ENCODE assay signal across 20 cellular contexts in genomic region chr1:3645247-3645646, GRCh38. TPM values are rescaled to one million over a fixed set of nuclear protein-coding genes. Genes with fewer than 3 reads are reported as not detected.
DNase-seq lines count a peak whose midpoint lies in the region; ATAC-seq, FAIRE-seq and TF ChIP-seq lines count a peak whose summit lies in the region.
"Had no signal": no experiment of that assay in that cellular context is flagged by ENCODE, and none has a peak within 500 bp of the region (broad histone marks: within the 10 kb centered on the region; RNA-seq: fewer than 3 reads in every experiment).

No MANE protein-coding gene starts in this region.

- TF ChIP-seq POLR2A in right lobe of liver (IDR thresholded peaks at IDR 0.05) (no peak), HepG2 (IDR thresholded peaks at IDR 0.05; ENCODE audit: insufficient read depth in 1 of 2, low read depth in 2 of 2, low read length in 2 of 2) (no peak), spleen (IDR thresholded peaks at IDR 0.05) (no peak)

- intact Hi-C loops in right lobe of liver (cut with DNase I): no loop called here
- intact Hi-C loops in HepG2 (cut with micrococcal nuclease; ENCODE audit: unreplicated experiment): no loop called here
- intact Hi-C loops in spleen (cut with DNase I; ENCODE audit: low total_unique reads): no loop called here

- CTCF ChIA-PET in HepG2 (lab: Yijun Ruan, JAX; ENCODE audit: low intra/inter-chr PET ratio, low total read pairs): no interaction called here

- H3K4me2 ChIP-seq in HepG2 (ENCODE audit: low read depth, low read length): no peak overlapping the region
- H3K4me2 ChIP-seq: BLaER1 treated with 17β-estradiol and CSF1 and Interleukin-3, amounts not matched to agents 10 nM and 100 nM had no signal

- FAIRE-seq in HepG2 (lab: Jason Lieb, UNC): no peak
- FAIRE-seq: GM12878, GM19239, H1, HTR-8/SVneo had no signal

- WGBS in right lobe of liver (ENCODE audit: insufficient coverage, low coverage, low lambda C conversion rate, missing lambda C conversion rate): 96% methylated on average over 12 of the region's 43 CpGs
- WGBS in HepG2 (ENCODE audit: low lambda C conversion rate): 96% methylated on average over 43 of the region's 43 CpGs
- 96 to 99% (median 97%) methylated on average over 33 to 43 of the region's 43 CpGs for WGBS in spleen, 5 donors

- H3K4me3 ChIP-seq in right lobe of liver (no peak overlapping the region), HepG2 (replicated peaks in 1 of 3; ENCODE audit: insufficient read depth in 1 of 3, low read depth in 2 of 3, low read length in 3 of 3) (no peak overlapping the region), spleen (no peak overlapping the region)
- H3K4me3 ChIP-seq: BLaER1 treated with 17β-estradiol and CSF1 and Interleukin-3, amounts not matched to agents 10 nM and 100 nM; GM12878 had no signal

- no peaks in the 10 kb centered on the region for H4K20me1 ChIP-seq in HepG2 (ENCODE audit: insufficient read depth, low read length)

- TF ChIP-seq CTCF in right lobe of liver (IDR thresholded peaks at IDR 0.05): no peak
- no peak for TF ChIP-seq CTCF in HepG2 (CRISPR knock-in tag; IDR thresholded peaks at IDR 0.05)
- TF ChIP-seq CTCF in glutamatergic neuron (IDR thresholded peaks at IDR 0.05; ENCODE audit: partially characterized antibody, unreplicated experiment): no peak
- no peak for TF ChIP-seq CTCF in spleen (IDR thresholded peaks at IDR 0.05 in 8 of 11, conservative IDR thresholded peaks at IDR 0.05 in 3 of 11)

- ATAC-seq in right lobe of liver (no peak), HepG2 (no peak), T-helper 17 cell (no peak)
- ATAC-seq: GM12878 had no signal

- no peak for TF ChIP-seq RAD21 in HepG2 (CRISPR knock-in tag; IDR thresholded peaks at IDR 0.05)

- H3K9me3 Mint-ChIP-seq in glutamatergic neuron (ENCODE audit: unreplicated experiment): no peaks in the 10 kb centered on the region
- H3K9me3 Mint-ChIP-seq: CD8-positive, alpha-beta memory T cell; H9 had no signal

- peaks cover 7% of the 10 kb centered on the region for H3K79me2 ChIP-seq in HepG2 (ENCODE audit: insufficient read depth, low read length)

- H3K27ac ChIP-seq in right lobe of liver (no peak overlapping the region), HepG2 (ENCODE audit: extremely low read length, insufficient read depth, low read length) (no peak overlapping the region), spleen (no peak overlapping the region)
- H3K27ac ChIP-seq: BLaER1 treated with 17β-estradiol and CSF1 and Interleukin-3, amounts not matched to agents 10 nM and 100 nM had no signal

- DNase-seq in right lobe of liver (peak in 2 of 3 donors; percentile 42 to 43), HepG2 (ENCODE audit: low spot score) (no peak), glutamatergic neuron (peak; percentile 8), spleen (peak; percentile 62), Kasumi-1 (lab: John Stamatoyannopoulos, UW) (no peak), T-helper 17 cell (no peak)
- DNase-seq: CD4-positive, CD25-positive, alpha-beta regulatory T cell; CD8-positive, alpha-beta memory T cell; COR-L47; DMS 273 treated with DMSO at 0.1 percent for 48 hours; DMS53; DND-41; EL; H9 had no signal

- H3K27ac Mint-ChIP-seq in glutamatergic neuron (ENCODE audit: unreplicated experiment) (no peak overlapping the region), T-helper 17 cell (no peak overlapping the region)
- H3K27ac Mint-ChIP-seq: B cell; CD8-positive, alpha-beta memory T cell; H9 had no signal

- POLR2A ChIA-PET in HepG2 (lab: Yijun Ruan, JAX): no interaction called here

- H3K4me3 Mint-ChIP-seq in glutamatergic neuron (ENCODE audit: unreplicated experiment): no peak overlapping the region
- no peak overlapping the region for H3K4me3 Mint-ChIP-seq in T-helper 17 cell
- H3K4me3 Mint-ChIP-seq: B cell, H9 had no signal

- peaks cover 5% of the 10 kb centered on the region for H3K36me3 Mint-ChIP-seq in glutamatergic neuron (ENCODE audit: unreplicated experiment)
- H3K36me3 Mint-ChIP-seq in T-helper 17 cell (ENCODE audit: low read depth): peaks cover 3% of the 10 kb centered on the region

- H3K9ac ChIP-seq in HepG2 (ENCODE audit: insufficient read depth, low read depth, low read length): no peak overlapping the region
- H3K9ac ChIP-seq: BLaER1 treated with 17β-estradiol and CSF1 and Interleukin-3, amounts not matched to agents 10 nM and 100 nM had no signal

- no TSS peak for BruUV-seq in HepG2 (replicated peaks; lab: Mats Ljungman, UMichigan)

- H3K27me3 Mint-ChIP-seq in glutamatergic neuron (ENCODE audit: unreplicated experiment) (no peaks in the 10 kb centered on the region), T-helper 17 cell (no peaks in the 10 kb centered on the region)
- H3K27me3 Mint-ChIP-seq: B cell had no signal

- H3K4me1 Mint-ChIP-seq in glutamatergic neuron (ENCODE audit: low read depth, unreplicated experiment) (peaks cover 4% of the 10 kb centered on the region), T-helper 17 cell (peaks cover 12% of the 10 kb centered on the region)

- TF ChIP-seq EP300 in HepG2 (IDR thresholded peaks at IDR 0.05; ENCODE audit: low read depth in 2 of 2, low read length in 2 of 2) (no peak), HepG2 (CRISPR knock-in tag; IDR thresholded peaks at IDR 0.05; ENCODE audit: borderline replicate concordance) (no peak)

- H3K36me3 ChIP-seq in right lobe of liver: peaks cover 0 to 13% (median 0%) of the 10 kb centered on the region in 4 donors
- peaks cover 8 to 12% of the 10 kb centered on the region in 2 experiments; a peak in 3 of 5 replicates for H3K36me3 ChIP-seq in HepG2 (replicated peaks in 1 of 2; ENCODE audit: control insufficient read depth in 1 of 2, insufficient read depth in 2 of 2, low read length in 2 of 2)
- peaks cover 0 to 71% (median 37%) of the 10 kb centered on the region in 6 donors for H3K36me3 ChIP-seq in spleen

- H3K27me3 ChIP-seq in right lobe of liver: no peaks in the 10 kb centered on the region
- H3K27me3 ChIP-seq in HepG2 (ENCODE audit: control insufficient read depth in 1 of 2, insufficient read depth in 2 of 2, low read length in 2 of 2): no peaks in the 10 kb centered on the region
- H3K27me3 ChIP-seq in spleen (replicated peaks in 1 of 7): peaks cover 0 to 2% (median 1%) of the 10 kb centered on the region in 7 donors

- H3K4me1 ChIP-seq in right lobe of liver: peaks cover 0 to 14% (median 0%) of the 10 kb centered on the region in 4 donors
- H3K4me1 ChIP-seq in HepG2 (ENCODE audit: insufficient read depth, low read length): peaks cover 14% of the 10 kb centered on the region
- H3K4me1 ChIP-seq in spleen: peaks cover 7 to 32% (median 22%) of the 10 kb centered on the region in 6 donors

- no peak overlapping the region for H2AFZ ChIP-seq in HepG2 (ENCODE audit: low read length)

- H3K9me3 ChIP-seq in right lobe of liver (no peaks in the 10 kb centered on the region), HepG2 (ENCODE audit: low read length) (no peaks in the 10 kb centered on the region), spleen (no peaks in the 10 kb centered on the region), T-helper 17 cell (ENCODE audit: control insufficient read depth, low read length, poor library complexity, severe bottlenecking) (no peaks in the 10 kb centered on the region)
- H3K9me3 ChIP-seq: BLaER1 treated with 17β-estradiol and CSF1 and Interleukin-3, amounts not matched to agents 10 nM and 100 nM had no signal

- in situ Hi-C loops in HepG2 (cut with HindIII; ENCODE audit: extremely low pct_ligation_motif_present, low pct_unique_long_range_greater_than_20kb): no loop called here

RNA-seq across cellular contexts. Expression of gene WRAP73, which starts 4.7 kb away (rescaled TPM):
- total RNA-seq in right lobe of liver (1 to 10 TPM; 5.6 to 9.1 (median 7.1) TPM), HepG2 (2016; rRNA removed; fragmentation: Illumina TruSeq; extraction: Trizol) (18.1 and 21.0 TPM in 2 replicates), glutamatergic neuron (ENCODE audit: unreplicated experiment) (47.7 TPM), spleen (10 to 100 TPM; 21.0 to 28.0 (median 26.4) TPM), T-helper 17 cell (10 to 100 TPM; 24.8 to 25.9 TPM)
- total RNA-seq in HepG2 (2016; cell fraction: cytosol; rRNA removed; fragmentation: Illumina TruSeq; extraction: Trizol; ENCODE audit: low read depth): 5.0 and 5.8 TPM in 2 replicates
- 20.2 and 20.3 TPM in 2 replicates for total RNA-seq in HepG2 (2016; cell fraction: insoluble cytoplasmic fraction; rRNA removed; fragmentation: Illumina TruSeq; extraction: Trizol)
- 8.8 and 10.8 TPM in 2 replicates for total RNA-seq in HepG2 (2016; cell fraction: membrane; rRNA removed; fragmentation: Illumina TruSeq; extraction: Trizol)
- total RNA-seq in HepG2 (2016; cell fraction: nucleus; rRNA removed; fragmentation: Illumina TruSeq; extraction: Trizol): 14.3 and 17.1 TPM in 2 replicates
- polyA plus RNA-seq in HepG2 (2011; rRNA removed) (40.4 and 44.1 TPM in 2 replicates), spleen (10 to 100 TPM; 20.1 to 28.3 (median 24.2) TPM)
- 27.5 and 35.0 TPM in 2 replicates for polyA plus RNA-seq in HepG2 (2011; cell fraction: cytosol; rRNA removed)
- polyA plus RNA-seq in HepG2 (2011; cell fraction: nucleus; rRNA removed): 78.4 and 79.9 TPM in 2 replicates
- polyA plus RNA-seq in HepG2 (2012): 12.9 and 18.3 TPM in 2 replicates
- polyA plus RNA-seq in HepG2 (2016; cell fraction: cytosol; fragmentation: Illumina TruSeq; extraction: Trizol; ENCODE audit: low read depth): 5.5 TPM in 2 replicates
- polyA plus RNA-seq in HepG2 (2016; cell fraction: insoluble cytoplasmic fraction; fragmentation: Illumina TruSeq; extraction: Trizol; ENCODE audit: low read depth): 19.4 and 25.1 TPM in 2 replicates
- 6.3 and 7.2 TPM in 2 replicates for polyA plus RNA-seq in HepG2 (2016; cell fraction: membrane; fragmentation: Illumina TruSeq; extraction: Trizol; ENCODE audit: low read depth)
- 41.4 and 53.5 TPM in 2 replicates for polyA plus RNA-seq in HepG2 (2016; cell fraction: nucleus; fragmentation: Illumina TruSeq; extraction: Trizol; ENCODE audit: insufficient read depth, low read depth)
- polyA minus RNA-seq in HepG2 (2011; rRNA and poly(A)+ RNA removed; ENCODE audit: low replicate concordance): 43.7 and 46.5 TPM in 2 replicates
- 11.9 and 16.4 TPM in 2 replicates for polyA minus RNA-seq in HepG2 (2011; cell fraction: cytosol; rRNA and poly(A)+ RNA removed)
- polyA minus RNA-seq in HepG2 (2011; cell fraction: nucleus; rRNA and poly(A)+ RNA removed): 18.4 and 19.5 TPM in 2 replicates

RNA-seq across cellular contexts. Expression of gene TP73, which starts 7.1 kb away (rescaled TPM):
- total RNA-seq in right lobe of liver: 1 to 10 TPM in 2 of 6 experiments, under 1 TPM in 4; 0.05 to 2.3 (median 0.32) TPM
- total RNA-seq in HepG2 (2016; rRNA removed; fragmentation: Illumina TruSeq; extraction: Trizol): 0.69 and 1.1 TPM in 2 replicates
- total RNA-seq in HepG2 (2016; cell fraction: cytosol; rRNA removed; fragmentation: Illumina TruSeq; extraction: Trizol; ENCODE audit: low read depth): 0.35 and 0.51 TPM in 2 replicates
- total RNA-seq in HepG2 (2016; cell fraction: insoluble cytoplasmic fraction; rRNA removed; fragmentation: Illumina TruSeq; extraction: Trizol): 0.39 and 1.1 TPM in 2 replicates
- total RNA-seq in HepG2 (2016; cell fraction: membrane; rRNA removed; fragmentation: Illumina TruSeq; extraction: Trizol): 1.3 and 1.4 TPM in 2 replicates
- 1.7 and 2.1 TPM in 2 replicates for total RNA-seq in HepG2 (2016; cell fraction: nucleus; rRNA removed; fragmentation: Illumina TruSeq; extraction: Trizol)
- polyA plus RNA-seq in HepG2 (2011; rRNA removed): 0.49 and 0.59 TPM in 2 replicates
- polyA plus RNA-seq in HepG2 (2011; cell fraction: cytosol; rRNA removed): 0.10 and 0.28 TPM in 2 replicates
- polyA plus RNA-seq in HepG2 (2011; cell fraction: nucleus; rRNA removed): 1.8 and 3.5 TPM in 2 replicates
- 0.37 and 0.74 TPM in 2 replicates for polyA plus RNA-seq in HepG2 (2012)
- 0.45 and 0.53 TPM in 2 replicates for polyA plus RNA-seq in HepG2 (2016; cell fraction: cytosol; fragmentation: Illumina TruSeq; extraction: Trizol; ENCODE audit: low read depth)
- 1.5 and 1.9 TPM in 2 replicates for polyA plus RNA-seq in HepG2 (2016; cell fraction: insoluble cytoplasmic fraction; fragmentation: Illumina TruSeq; extraction: Trizol; ENCODE audit: low read depth)
- 0.93 and 1.4 TPM in 2 replicates for polyA plus RNA-seq in HepG2 (2016; cell fraction: membrane; fragmentation: Illumina TruSeq; extraction: Trizol; ENCODE audit: low read depth)
- 3.4 and 3.9 TPM in 2 replicates for polyA plus RNA-seq in HepG2 (2016; cell fraction: nucleus; fragmentation: Illumina TruSeq; extraction: Trizol; ENCODE audit: insufficient read depth, low read depth)
- polyA minus RNA-seq in HepG2 (2011; rRNA and poly(A)+ RNA removed; ENCODE audit: low replicate concordance): 0.48 TPM in 1 of 2 replicates, not detected in the other
- polyA minus RNA-seq in HepG2 (2011; cell fraction: cytosol; rRNA and poly(A)+ RNA removed): 0.30 and 0.62 TPM in 2 replicates
- polyA minus RNA-seq in HepG2 (2011; cell fraction: nucleus; rRNA and poly(A)+ RNA removed): 0.99 and 1.2 TPM in 2 replicates
- 13.0 TPM for total RNA-seq in glutamatergic neuron (ENCODE audit: unreplicated experiment)
- 1 to 10 TPM in 5 of 7 donors, under 1 TPM in 2; 0.63 to 4.3 (median 1.6) TPM for total RNA-seq in spleen
- polyA plus RNA-seq in spleen: under 1 TPM; 0.11 to 0.48 (median 0.21) TPM
- total RNA-seq in T-helper 17 cell: under 1 TPM in 1 of 2 donors, not detected in 1; 0.31 TPM
- total RNA-seq: CD4-positive, CD25-positive, alpha-beta regulatory T cell had no signal

RNA-seq across cellular contexts. Expression of gene TPRG1L, which starts 20.4 kb away (rescaled TPM):
- total RNA-seq in right lobe of liver: 10 to 100 TPM; 42.5 to 54.6 (median 53.4) TPM
- total RNA-seq in HepG2 (2016; rRNA removed; fragmentation: Illumina TruSeq; extraction: Trizol): 21.3 and 31.7 TPM in 2 replicates
- 5.7 and 6.3 TPM in 2 replicates for total RNA-seq in HepG2 (2016; cell fraction: cytosol; rRNA removed; fragmentation: Illumina TruSeq; extraction: Trizol; ENCODE audit: low read depth)
- total RNA-seq in HepG2 (2016; cell fraction: insoluble cytoplasmic fraction; rRNA removed; fragmentation: Illumina TruSeq; extraction: Trizol): 20.0 and 34.6 TPM in 2 replicates
- 26.8 and 28.4 TPM in 2 replicates for total RNA-seq in HepG2 (2016; cell fraction: membrane; rRNA removed; fragmentation: Illumina TruSeq; extraction: Trizol)
- total RNA-seq in HepG2 (2016; cell fraction: nucleus; rRNA removed; fragmentation: Illumina TruSeq; extraction: Trizol): 13.9 and 17.8 TPM in 2 replicates
- 37.4 and 44.3 TPM in 2 replicates for polyA plus RNA-seq in HepG2 (2011; rRNA removed)
- polyA plus RNA-seq in HepG2 (2011; cell fraction: cytosol; rRNA removed): 39.8 and 48.5 TPM in 2 replicates
- polyA plus RNA-seq in HepG2 (2011; cell fraction: nucleus; rRNA removed): 18.5 and 21.7 TPM in 2 replicates
- 32.1 and 36.9 TPM in 2 replicates for polyA plus RNA-seq in HepG2 (2012)
- polyA plus RNA-seq in HepG2 (2016; cell fraction: cytosol; fragmentation: Illumina TruSeq; extraction: Trizol; ENCODE audit: low read depth): 9.7 and 10.7 TPM in 2 replicates
- 66.4 and 67.1 TPM in 2 replicates for polyA plus RNA-seq in HepG2 (2016; cell fraction: insoluble cytoplasmic fraction; fragmentation: Illumina TruSeq; extraction: Trizol; ENCODE audit: low read depth)
- polyA plus RNA-seq in HepG2 (2016; cell fraction: membrane; fragmentation: Illumina TruSeq; extraction: Trizol; ENCODE audit: low read depth): 27.9 and 28.2 TPM in 2 replicates
- polyA plus RNA-seq in HepG2 (2016; cell fraction: nucleus; fragmentation: Illumina TruSeq; extraction: Trizol; ENCODE audit: insufficient read depth, low read depth): 42.7 TPM in 2 replicates
- polyA minus RNA-seq in HepG2 (2011; rRNA and poly(A)+ RNA removed; ENCODE audit: low replicate concordance): 33.6 and 37.3 TPM in 2 replicates
- 24.6 and 30.2 TPM in 2 replicates for polyA minus RNA-seq in HepG2 (2011; cell fraction: cytosol; rRNA and poly(A)+ RNA removed)
- polyA minus RNA-seq in HepG2 (2011; cell fraction: nucleus; rRNA and poly(A)+ RNA removed): 8.0 and 10.2 TPM in 2 replicates
- total RNA-seq in glutamatergic neuron (ENCODE audit: unreplicated experiment): 43.1 TPM
- total RNA-seq in spleen: 10 to 100 TPM; 23.7 to 45.9 (median 32.5) TPM
- 10 to 100 TPM; 19.9 to 35.7 (median 20.9) TPM for polyA plus RNA-seq in spleen
- 10 to 100 TPM; 30.3 to 34.9 TPM for total RNA-seq in T-helper 17 cell

RNA-seq across cellular contexts. Expression of gene MEGF6, which starts 33.9 kb away (rescaled TPM):
- total RNA-seq in right lobe of liver (1 to 10 TPM; 2.2 to 9.6 (median 4.4) TPM), HepG2 (2016; rRNA removed; fragmentation: Illumina TruSeq; extraction: Trizol) (0.76 and 1.9 TPM in 2 replicates), glutamatergic neuron (ENCODE audit: unreplicated experiment) (64.7 TPM), spleen (10 to 100 TPM in 6 of 7 donors, 1 to 10 TPM in 1; 8.7 to 39.5 (median 27.1) TPM), T-helper 17 cell (10 to 100 TPM; 63.1 to 63.8 TPM)
- 0.18 and 0.61 TPM in 2 replicates for total RNA-seq in HepG2 (2016; cell fraction: cytosol; rRNA removed; fragmentation: Illumina TruSeq; extraction: Trizol; ENCODE audit: low read depth)
- total RNA-seq in HepG2 (2016; cell fraction: insoluble cytoplasmic fraction; rRNA removed; fragmentation: Illumina TruSeq; extraction: Trizol): 0.70 and 2.7 TPM in 2 replicates
- total RNA-seq in HepG2 (2016; cell fraction: membrane; rRNA removed; fragmentation: Illumina TruSeq; extraction: Trizol): 0.52 and 0.96 TPM in 2 replicates
- 2.7 and 3.4 TPM in 2 replicates for total RNA-seq in HepG2 (2016; cell fraction: nucleus; rRNA removed; fragmentation: Illumina TruSeq; extraction: Trizol)
- polyA plus RNA-seq in HepG2 (2011; rRNA removed) (1.9 and 3.5 TPM in 2 replicates), spleen (10 to 100 TPM in 2 of 3 donors, 1 to 10 TPM in 1; 8.8 to 16.5 (median 10.0) TPM)
- 0.90 and 1.8 TPM in 2 replicates for polyA plus RNA-seq in HepG2 (2011; cell fraction: cytosol; rRNA removed)
- polyA plus RNA-seq in HepG2 (2011; cell fraction: nucleus; rRNA removed): 68.1 and 94.7 TPM in 2 replicates
- 3.6 and 4.8 TPM in 2 replicates for polyA plus RNA-seq in HepG2 (2012)
- polyA plus RNA-seq in HepG2 (2016; cell fraction: cytosol; fragmentation: Illumina TruSeq; extraction: Trizol; ENCODE audit: low read depth): 0.09 and 0.19 TPM in 2 replicates
- polyA plus RNA-seq in HepG2 (2016; cell fraction: insoluble cytoplasmic fraction; fragmentation: Illumina TruSeq; extraction: Trizol; ENCODE audit: low read depth): 0.80 and 1.3 TPM in 2 replicates
- polyA plus RNA-seq in HepG2 (2016; cell fraction: membrane; fragmentation: Illumina TruSeq; extraction: Trizol; ENCODE audit: low read depth): 0.19 and 0.34 TPM in 2 replicates
- 8.1 and 10.4 TPM in 2 replicates for polyA plus RNA-seq in HepG2 (2016; cell fraction: nucleus; fragmentation: Illumina TruSeq; extraction: Trizol; ENCODE audit: insufficient read depth, low read depth)
- 3.5 and 4.6 TPM in 2 replicates for polyA minus RNA-seq in HepG2 (2011; rRNA and poly(A)+ RNA removed; ENCODE audit: low replicate concordance)
- 1.7 and 2.4 TPM in 2 replicates for polyA minus RNA-seq in HepG2 (2011; cell fraction: cytosol; rRNA and poly(A)+ RNA removed)
- 5.6 and 10.6 TPM in 2 replicates for polyA minus RNA-seq in HepG2 (2011; cell fraction: nucleus; rRNA and poly(A)+ RNA removed)

Comparison
In these comparisons a context has a peak if more than half of its experiments do, and no peak if none do; other contexts are left out.
1. DNase-seq: peak in right lobe of liver (2 of 3), glutamatergic neuron (single experiment) and spleen (single experiment); none in HepG2 (single experiment), Kasumi-1 (0 of 2) and T-helper 17 cell (0 of 3).